Comparison of ENCODE assay signal across 1 cellular context in genomic region chr4:139301143-139301820, GRCh38.
TF ChIP-seq lines count a peak whose summit lies in the region.

TSS of gene NAA15 (plus strand) at chr4:139301505. CDS start at chr4:139301778, 273 bp downstream.

TF ChIP-seq in HepG2, 621 proteins besides CTCF, POLR2A, EP300 and RAD21 (continued from another document and continues in another):
- peak; percentile 91 for TF ChIP-seq PHF5A (CRISPR knock-in tag; IDR thresholded peaks at IDR 0.05; ENCODE audit: low read depth, unreplicated experiment)
- no peak for TF ChIP-seq ZBTB8A (CRISPR knock-in tag; IDR thresholded peaks at IDR 0.05; ENCODE audit: borderline replicate concordance, low read depth)
- TF ChIP-seq ZSCAN9 (CRISPR knock-in tag; IDR thresholded peaks at IDR 0.05; ENCODE audit: borderline replicate concordance) = peak; percentile 90; the same call in 1 of the 2 replicates
- TF ChIP-seq GTF2F1 (IDR thresholded peaks at IDR 0.05; ENCODE audit: low read length) = no peak
- TF ChIP-seq ZSCAN21 (CRISPR knock-in tag; IDR thresholded peaks at IDR 0.05; ENCODE audit: borderline replicate concordance) = peak; percentile 50; the same call in 1 of the 2 replicates
- no peak; the same call in 1 of the 2 replicates for TF ChIP-seq ZNF609 (CRISPR knock-in tag; IDR thresholded peaks at IDR 0.05; ENCODE audit: borderline replicate concordance)
- TF ChIP-seq PAWR (CRISPR knock-in tag; IDR thresholded peaks at IDR 0.05; ENCODE audit: borderline replicate concordance) = no peak
- no peak for TF ChIP-seq TCF12 (IDR thresholded peaks at IDR 0.05)
- TF ChIP-seq TCF12 (CRISPR knock-in tag; IDR thresholded peaks at IDR 0.05) = no peak
- no peak for TF ChIP-seq DMTF1 (CRISPR knock-in tag; IDR thresholded peaks at IDR 0.05)
- TF ChIP-seq RORA (CRISPR knock-in tag; IDR thresholded peaks at IDR 0.05) = no peak
- TF ChIP-seq KIAA2018 (CRISPR knock-in tag; IDR thresholded peaks at IDR 0.05; ENCODE audit: borderline replicate concordance) = no peak
- TF ChIP-seq ZNF282 (IDR thresholded peaks at IDR 0.05; ENCODE audit: partially characterized antibody) = no peak
- no peak for TF ChIP-seq MIXL1 (CRISPR knock-in tag; IDR thresholded peaks at IDR 0.05)
- TF ChIP-seq GLI4 (CRISPR knock-in tag; IDR thresholded peaks at IDR 0.05; ENCODE audit: borderline replicate concordance) = no peak
- no peak for TF ChIP-seq ZBTB10 (CRISPR knock-in tag; IDR thresholded peaks at IDR 0.05; ENCODE audit: borderline replicate concordance)
- peak; percentile 55 for TF ChIP-seq PAXIP1 (CRISPR knock-in tag; conservative IDR thresholded peaks at IDR 0.05)
- no peak for TF ChIP-seq ZFAT (CRISPR knock-in tag; conservative IDR thresholded peaks at IDR 0.05)
- TF ChIP-seq MYPOP (CRISPR knock-in tag; IDR thresholded peaks at IDR 0.05) = no peak; the same call in 1 of the 2 replicates
- TF ChIP-seq ZNF382 (CRISPR knock-in tag; IDR thresholded peaks at IDR 0.05; ENCODE audit: borderline replicate concordance) = no peak
- TF ChIP-seq ELF4 (CRISPR knock-in tag; IDR thresholded peaks at IDR 0.05; ENCODE audit: borderline replicate concordance) = peak; percentile 81; the same call in 1 of the 2 replicates
- TF ChIP-seq ZNF572 (CRISPR knock-in tag; IDR thresholded peaks at IDR 0.05) = no peak
- TF ChIP-seq ISX (CRISPR knock-in tag; conservative IDR thresholded peaks at IDR 0.05) = no peak; the same call in 1 of the 2 replicates
- no peak for TF ChIP-seq DNMT1 (CRISPR knock-in tag; IDR thresholded peaks at IDR 0.05)
